21 cellular contexts compared by ENCODE assay signal in the genomic region with DNA sequence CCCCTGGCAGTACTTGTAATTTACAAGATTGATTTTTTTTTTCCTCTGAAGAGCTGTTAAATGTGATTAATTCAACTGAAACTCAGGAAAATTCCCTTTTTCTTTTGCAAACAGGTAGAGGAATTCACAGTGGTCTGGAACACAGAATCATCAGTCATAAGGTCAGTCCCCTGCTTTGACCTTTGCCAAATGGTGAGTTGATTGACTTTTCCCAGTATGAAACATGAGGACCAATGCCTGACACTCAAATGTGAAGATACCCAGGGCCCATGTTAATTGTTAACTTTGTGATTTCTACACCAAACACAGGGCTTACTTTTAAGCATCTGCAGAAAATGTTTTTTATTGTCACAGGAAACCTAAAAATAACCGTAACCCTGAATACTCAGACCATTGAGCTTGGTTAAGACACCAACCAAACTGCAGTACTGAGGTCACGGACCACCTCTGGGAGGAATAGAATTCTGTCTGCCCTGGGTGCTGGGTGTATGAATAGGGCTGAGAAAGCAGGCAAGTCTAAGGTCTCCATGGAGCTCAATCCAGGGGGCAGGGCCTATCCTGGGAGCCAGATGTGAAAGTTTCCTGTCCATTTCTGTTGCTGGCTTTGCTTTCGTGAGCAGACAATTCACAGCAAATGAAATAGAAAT.
A peak's percentile ranks its signal among the peaks of the same experiment; 100 is the strongest.
DNase-seq lines count a peak whose midpoint lies in the region; ATAC-seq and TF ChIP-seq lines count a peak whose summit lies in the region.
"Had no signal": no experiment of that assay in that cellular context is flagged by ENCODE, and none has a peak within 500 bp of the region (broad histone marks: within the 10 kb centered on the region; RNA-seq: fewer than 3 reads in every experiment).

No MANE protein-coding gene starts in this region.

- no peaks in the 10 kb centered on the region for H3K36me3 Mint-ChIP-seq in T-helper 2 cell treated with Interferon-gamma antibody and Interleukin-4, amounts not matched to agents 5 μg/mL and 100 μg/mL, for 36 hours (ENCODE audit: low read depth)
- H3K36me3 Mint-ChIP-seq: activated naive CD8-positive, alpha-beta T cell treated with anti-CD3 and anti-CD28 coated beads for 36 hours; CD14-positive monocyte; neural progenitor cell had no signal

- H3K27me3 Mint-ChIP-seq in T-helper 2 cell treated with Interferon-gamma antibody and Interleukin-4, amounts not matched to agents 5 μg/mL and 100 μg/mL, for 36 hours (ENCODE audit: low read depth) = peaks cover 10% of the 10 kb centered on the region

- no peaks in the 10 kb centered on the region for H3K4me1 Mint-ChIP-seq in T-helper 2 cell treated with Interferon-gamma antibody and Interleukin-4, amounts not matched to agents 5 μg/mL and 100 μg/mL, for 36 hours (ENCODE audit: low read depth)
- H3K4me1 Mint-ChIP-seq: activated naive CD8-positive, alpha-beta T cell treated with anti-CD3 and anti-CD28 coated beads for 36 hours; CD14-positive monocyte had no signal

- ATAC-seq in SK-N-SH treated with all-trans-retinoic acid at 6 μM for 48 hours = no peak
- ATAC-seq in HG02678 (IDR thresholded peaks at IDR 0.05; ENCODE audit: unreplicated experiment) = peak; percentile 55
- no peak for ATAC-seq in HG02938 (IDR thresholded peaks at IDR 0.05; ENCODE audit: unreplicated experiment)
- ATAC-seq: activated T-cell treated with anti-CD3 and anti-CD28 coated beads, Interleukin-2, amount 50 U/mL, for 4 hours had no signal

- no peak overlapping the region for H3K27ac Mint-ChIP-seq in T-helper 2 cell treated with Interferon-gamma antibody and Interleukin-4, amounts not matched to agents 5 μg/mL and 100 μg/mL, for 36 hours
- H3K27ac Mint-ChIP-seq: activated naive CD8-positive, alpha-beta T cell treated with anti-CD3 and anti-CD28 coated beads for 36 hours; CD14-positive monocyte; neural progenitor cell had no signal

- H3K9ac ChIP-seq in SK-N-SH = no peak overlapping the region
- no peak overlapping the region for H3K9ac ChIP-seq in smooth muscle cell (ENCODE audit: low read depth)
- H3K9ac ChIP-seq: neural progenitor cell had no signal

- TF ChIP-seq EP300 in SK-N-SH (IDR thresholded peaks at IDR 0.05; ENCODE audit: borderline replicate concordance in 1 of 2, low read depth in 1 of 2, low read length in 1 of 2) = no peak

- H4K20me1 ChIP-seq in SK-N-SH (ENCODE audit: insufficient read depth) (no peaks in the 10 kb centered on the region), smooth muscle cell (ENCODE audit: low read depth) (no peaks in the 10 kb centered on the region)

- H3K9me3 ChIP-seq in SK-N-SH (no peaks in the 10 kb centered on the region), smooth muscle cell (replicated peaks; ENCODE audit: low read depth) (no peaks in the 10 kb centered on the region)
- H3K9me3 ChIP-seq: heart right ventricle, uterus had no signal

- WGBS in SK-N-SH (ENCODE audit: low lambda C conversion rate) = 94% methylated on average over 3 of the region's 3 CpGs
- 86% methylated on average over 3 of the region's 3 CpGs for WGBS in smooth muscle cell (ENCODE audit: low lambda C conversion rate)

- H3K27ac ChIP-seq in SK-N-SH (ENCODE audit: low read depth in 2 of 2, low read length in 1 of 2) (no peak overlapping the region; a peak in 1 of 4 replicates), smooth muscle cell (ENCODE audit: low read depth) (no peak overlapping the region)
- H3K27ac ChIP-seq: neural progenitor cell, uterus had no signal

- H3F3A ChIP-seq in SK-N-SH (replicated peaks; ENCODE audit: insufficient read depth) (peaks cover 3% of the 10 kb centered on the region), smooth muscle cell (ENCODE audit: low read depth) (peaks cover 3% of the 10 kb centered on the region)

- no peak overlapping the region for H3K4me2 ChIP-seq in SK-N-SH
- no peak overlapping the region for H3K4me2 ChIP-seq in smooth muscle cell
- H3K4me2 ChIP-seq: neural progenitor cell had no signal

- H3K79me2 ChIP-seq in SK-N-SH (ENCODE audit: insufficient read depth) (no peaks in the 10 kb centered on the region), smooth muscle cell (ENCODE audit: low read depth) (no peaks in the 10 kb centered on the region)

- no peaks in the 10 kb centered on the region for H3K9me3 Mint-ChIP-seq in T-helper 2 cell treated with Interferon-gamma antibody and Interleukin-4, amounts not matched to agents 5 μg/mL and 100 μg/mL, for 36 hours
- H3K9me3 Mint-ChIP-seq: activated naive CD8-positive, alpha-beta T cell treated with anti-CD3 and anti-CD28 coated beads for 36 hours; activated T-cell treated with anti-CD3 and anti-CD28 coated beads, Interleukin-2, amount 50 U/mL, for 4 hours; neural progenitor cell had no signal

- H3K27me3 ChIP-seq in SK-N-SH (ENCODE audit: insufficient read depth) = no peaks in the 10 kb centered on the region
- H3K27me3 ChIP-seq in smooth muscle cell (ENCODE audit: low read depth) = no peaks in the 10 kb centered on the region
- H3K27me3 ChIP-seq: heart right ventricle, neural progenitor cell, uterus had no signal

- H3K4me1 ChIP-seq in SK-N-SH (ENCODE audit: control insufficient read depth in 1 of 2, insufficient read depth in 2 of 2, low read depth in 1 of 2, low read length in 1 of 2) (peaks cover 4 to 16% of the 10 kb centered on the region in 2 experiments; a peak in 2 of 4 replicates), smooth muscle cell (ENCODE audit: low read depth) (peaks cover 12% of the 10 kb centered on the region)
- H3K4me1 ChIP-seq: neural progenitor cell, uterus had no signal

- CTCF ChIA-PET in SK-N-SH (lab: Yijun Ruan, JAX) = interaction anchor here (1.1 kb wide), 2 partner anchors 149 to 220 kb away, joined by 3 read pairs; no protein-coding TSS in a partner anchor

- H3K36me3 ChIP-seq in SK-N-SH (replicated peaks in 1 of 2; ENCODE audit: control insufficient read depth in 1 of 2, insufficient read depth in 2 of 2, low read length in 1 of 2) (no peaks in the 10 kb centered on the region), smooth muscle cell (ENCODE audit: low read depth) (no peaks in the 10 kb centered on the region)
- H3K36me3 ChIP-seq: heart right ventricle, neural progenitor cell, uterus had no signal

- DNase-seq in SK-N-SH = peak; percentile 27
- peak; percentile 51 for DNase-seq in NCI-H69 (lab: John Stamatoyannopoulos, UW)
- no peak for DNase-seq in smooth muscle cell (lab: John Stamatoyannopoulos, UW; ENCODE audit: unreplicated experiment)
- DNase-seq in T-helper 2 cell treated with Interferon-gamma antibody and Interleukin-4, amounts not matched to agents 5 μg/mL and 100 μg/mL, for 36 hours (ENCODE audit: low spot score) = no peak
- DNase-seq in NCI-H748 (lab: John Stamatoyannopoulos, UW; ENCODE audit: unreplicated experiment) = no peak
- DNase-seq: activated CD4-positive, alpha-beta T cell treated with anti-CD3 and anti-CD28 coated beads, Interleukin-2, amount 50 U/mL, for 48 hours; activated naive CD8-positive, alpha-beta T cell treated with anti-CD3 and anti-CD28 coated beads for 36 hours; activated T-cell treated with anti-CD3 and anti-CD28 coated beads, Interleukin-2, amount 50 U/mL, for 4 hours; effector CD4-positive, alpha-beta T cell; EL; heart right ventricle; islet precursor cell; KBM-7; NCI-H1092 treated with DMSO at 0.1 percent for 48 hours; NCI-H2171 treated with DMSO at 0.1 percent for 48 hours; uterus had no signal

- TF ChIP-seq CTCF in SK-N-SH (IDR thresholded peaks at IDR 0.05) = no peak
- no peak for TF ChIP-seq CTCF in smooth muscle cell (IDR thresholded peaks at IDR 0.05; ENCODE audit: borderline replicate concordance, insufficient read depth, poor library complexity, severe bottlenecking)

- TF ChIP-seq RAD21 in SK-N-SH (IDR thresholded peaks at IDR 0.05; ENCODE audit: low read length) = no peak

- POLR2A ChIA-PET in SK-N-SH (lab: Yijun Ruan, JAX) = no interaction called here

- no peak overlapping the region for H3K4me3 Mint-ChIP-seq in T-helper 2 cell treated with Interferon-gamma antibody and Interleukin-4, amounts not matched to agents 5 μg/mL and 100 μg/mL, for 36 hours
- H3K4me3 Mint-ChIP-seq: activated naive CD8-positive, alpha-beta T cell treated with anti-CD3 and anti-CD28 coated beads for 36 hours; activated T-cell treated with anti-CD3 and anti-CD28 coated beads, Interleukin-2, amount 50 U/mL, for 4 hours; CD14-positive monocyte; neural progenitor cell had no signal

- no peaks in the 10 kb centered on the region for H3K9me2 ChIP-seq in SK-N-SH

- H3K4me3 ChIP-seq in SK-N-SH (ENCODE audit: low read depth in 2 of 2, low read length in 1 of 2) (no peak overlapping the region), smooth muscle cell (no peak overlapping the region)
- H3K4me3 ChIP-seq: heart right ventricle, neural progenitor cell, uterus had no signal

- H2AFZ ChIP-seq in SK-N-SH (ENCODE audit: low read depth) (no peak overlapping the region), smooth muscle cell (ENCODE audit: low read depth) (peak overlapping the region; percentile 52)
- H2AFZ ChIP-seq: neural progenitor cell had no signal

TF ChIP-seq in SK-N-SH, 30 proteins besides CTCF, POLR2A, EP300 and RAD21:
- no peak for TF ChIP-seq CHD2 (IDR thresholded peaks at IDR 0.05; ENCODE audit: low read length, partially characterized antibody)

TF ChIP-seq in SK-N-SH treated with all-trans-retinoic acid at 6 μM for 48 hours, 23 proteins besides CTCF, POLR2A, EP300 and RAD21:
- TF ChIP-seq SNAI2 (CRISPR knock-in tag; IDR thresholded peaks at IDR 0.05) = no peak
- no peak for TF ChIP-seq ZNF70 (CRISPR knock-in tag; IDR thresholded peaks at IDR 0.05)
TF ChIP-seq in SK-N-SH treated with all-trans-retinoic acid at 6 μM for 48 hours: peak in this region for 0.

Comparison
In these comparisons a context has a peak if more than half of its experiments do, and no peak if none do; other contexts are left out.
1. DNase-seq: peak in SK-N-SH (single experiment) and NCI-H69 (single experiment); none in smooth muscle cell (single experiment), T-helper 2 cell treated with Interferon-gamma antibody and Interleukin-4, amounts not matched to agents 5 μg/mL and 100 μg/mL, for 36 hours (single experiment) and NCI-H748 (single experiment).